ENCODE assay signal across 2 cellular contexts in the genomic region with DNA sequence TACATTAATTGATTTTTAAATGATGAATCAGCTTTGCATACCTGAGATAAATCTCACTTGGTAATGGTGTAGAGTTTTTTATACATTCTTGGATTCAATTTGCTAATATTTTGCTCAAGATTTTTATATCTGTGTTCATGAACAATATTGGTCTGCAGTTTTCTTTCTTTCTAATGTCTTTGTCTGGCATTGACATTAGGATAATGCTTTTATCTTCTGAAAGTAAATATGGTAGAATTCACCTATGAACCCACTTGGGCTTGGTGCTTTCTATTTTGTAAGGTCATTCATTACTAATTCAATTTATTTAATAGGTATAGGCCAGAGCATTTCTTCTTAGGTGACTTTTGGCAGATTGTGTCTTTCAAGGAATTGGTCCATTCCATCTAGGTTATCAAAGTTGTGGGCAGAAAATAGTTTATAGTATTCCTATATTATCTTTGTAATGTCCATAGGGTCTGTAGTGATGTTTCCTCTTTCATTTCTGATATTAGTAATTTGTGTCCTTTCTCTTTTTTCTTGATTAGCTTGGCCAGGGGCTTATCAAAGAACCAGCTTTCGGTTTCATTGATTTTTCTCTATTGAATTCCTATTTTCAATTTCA.
A peak's percentile ranks its signal among the peaks of the same experiment; 100 is the strongest.
TF ChIP-seq lines count a peak whose summit lies in the region.

No MANE protein-coding gene starts in this region.

TF ChIP-seq in HepG2, 621 proteins besides CTCF, POLR2A, EP300 and RAD21:
- no peak for TF ChIP-seq NCOA5 (CRISPR knock-in tag; IDR thresholded peaks at IDR 0.05)
- peak; percentile 89; the same call in 1 of the 2 replicates for TF ChIP-seq ZNF382 (CRISPR knock-in tag; IDR thresholded peaks at IDR 0.05; ENCODE audit: borderline replicate concordance)

TF ChIP-seq in GM12878, 131 proteins besides CTCF, POLR2A, EP300 and RAD21:
- TF ChIP-seq ETV6 (conservative IDR thresholded peaks at IDR 0.05 in 1 of 2, IDR thresholded peaks at IDR 0.05 in 1 of 2; ENCODE audit: borderline replicate concordance in 1 of 2, low read depth in 1 of 2) (0 out of 4 replicates have a peak, but pooled peaks of 1 of the 2 experiments have one; percentile 52), USF2 (IDR thresholded peaks at IDR 0.05; ENCODE audit: borderline replicate concordance, low read depth, low read length) (no peak), NFXL1 (IDR thresholded peaks at IDR 0.05; ENCODE audit: borderline replicate concordance) (peak; percentile 62; the same call in 1 of the 2 replicates), ZNF24 (IDR thresholded peaks at IDR 0.05) (no peak)
